Comparison of ENCODE assay signal across 24 cellular contexts in the genomic region with DNA sequence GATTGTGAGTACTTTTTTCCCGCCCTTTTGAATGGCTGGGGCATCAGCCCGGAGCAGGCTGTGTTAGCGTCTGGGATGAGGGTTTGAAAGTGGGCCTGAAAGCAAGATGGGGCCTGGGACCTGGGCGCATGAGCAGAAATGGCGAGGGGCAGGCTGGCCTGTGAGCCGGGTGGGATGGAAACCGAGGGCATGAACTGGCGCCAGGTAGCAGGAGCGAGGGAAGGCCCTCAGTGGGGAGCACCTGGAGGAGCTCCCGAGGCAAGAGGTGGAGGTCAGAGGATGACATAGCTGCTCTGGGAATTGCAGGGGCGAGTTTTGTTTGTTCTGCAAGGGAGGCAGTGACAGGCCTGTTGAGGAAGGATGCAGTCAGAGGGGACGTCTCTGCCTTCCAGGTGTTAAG.
DNase-seq lines count a peak whose midpoint lies in the region; FAIRE-seq and TF ChIP-seq lines count a peak whose summit lies in the region.
"Had no signal": no experiment of that assay in that cellular context is flagged by ENCODE, and none has a peak within 500 bp of the region (broad histone marks: within the 10 kb centered on the region; RNA-seq: fewer than 3 reads in every experiment).

No MANE protein-coding gene starts in this region.

- no peak overlapping the region for H3K9ac ChIP-seq in neural progenitor cell

- H3K4me3 Mint-ChIP-seq in neural progenitor cell, result no peak overlapping the region
- H3K4me3 Mint-ChIP-seq: CD14-positive monocyte had no signal

- DNase-seq in activated CD8-positive, alpha-beta memory T cell treated with anti-CD3 and anti-CD28 coated beads for 24 hours, result peak; percentile 38
- no peak for DNase-seq in activated CD8-positive, alpha-beta memory T cell treated with anti-CD3 and anti-CD28 coated beads, Interleukin-2, amount 50 U/mL, for 4 hours
- DNase-seq in bronchial epithelial cell (ENCODE audit: low read depth) (peak; percentile 13), neural progenitor cell (ENCODE audit: low spot score) (no peak), ureter (ENCODE audit: low spot score) (peak; percentile 8), NCI-H446 (lab: John Stamatoyannopoulos, UW) (no peak), NCI-H2081 (lab: John Stamatoyannopoulos, UW) (no peak)
- DNase-seq: 8988T; AML-193; KBM-7; MM.1S; NCI-H1048; NCI-H1417 treated with DMSO at 0.1 percent for 48 hours; NCI-H187 treated with DMSO at 0.1 percent for 48 hours; NCI-H2227 treated with DMSO at 0.1 percent for 48 hours; NCI-H510A treated with DMSO at 0.1 percent for 48 hours; NCI-H748 treated with DMSO at 0.1 percent for 48 hours; NK-92 treated with Interleukin-12 subunit alpha and Interleukin-12 subunit beta, amount 100 ng/mL, for 24 hours; SHP77 treated with DMSO at 0.1 percent for 48 hours had no signal

- H3K27ac ChIP-seq in neural progenitor cell, result no peak overlapping the region
- H3K27ac ChIP-seq: HL-60, RWPE1, SK-N-MC had no signal

- peaks cover 15% of the 10 kb centered on the region for H3K36me3 Mint-ChIP-seq in neural progenitor cell

- no peaks in the 10 kb centered on the region for H3K4me1 ChIP-seq in neural progenitor cell
- H3K4me1 ChIP-seq: HAP-1 had no signal

- no peaks in the 10 kb centered on the region for H3K9me3 ChIP-seq in neural progenitor cell (ENCODE audit: low read depth)
- H3K9me3 ChIP-seq: HAP-1 had no signal

- H3K27me3 Mint-ChIP-seq in neural progenitor cell (ENCODE audit: insufficient read depth, low read depth), result peaks cover 8% of the 10 kb centered on the region

- peaks cover 14% of the 10 kb centered on the region for H4K20me1 ChIP-seq in neural progenitor cell (ENCODE audit: low read depth)

- H3K27me3 ChIP-seq in bronchial epithelial cell (ENCODE audit: control insufficient read depth, insufficient read depth, low read length) (no peaks in the 10 kb centered on the region), neural progenitor cell (no peaks in the 10 kb centered on the region)

- H3K4me3 ChIP-seq in bronchial epithelial cell (ENCODE audit: low read depth, low read length), result no peak overlapping the region
- H3K4me3 ChIP-seq in neural progenitor cell, result no peak overlapping the region
- H3K4me3 ChIP-seq: HAP-1, SK-N-MC had no signal

- peaks cover 6% of the 10 kb centered on the region for H3K79me2 ChIP-seq in neural progenitor cell (ENCODE audit: low read depth)

- H3K36me3 ChIP-seq in bronchial epithelial cell (ENCODE audit: control insufficient read depth, insufficient read depth, low read length) (no peaks in the 10 kb centered on the region), neural progenitor cell (no peaks in the 10 kb centered on the region)
- H3K36me3 ChIP-seq: HAP-1 had no signal

- FAIRE-seq in bronchial epithelial cell (lab: Jason Lieb, UNC), result no peak

- no peak overlapping the region for H2AFZ ChIP-seq in neural progenitor cell (replicated peaks)

- H3K4me1 Mint-ChIP-seq in neural progenitor cell, result peaks cover 27% of the 10 kb centered on the region

- no peak overlapping the region for H3K4me2 ChIP-seq in neural progenitor cell

- peaks cover 6% of the 10 kb centered on the region for H3F3A ChIP-seq in neural progenitor cell (ENCODE audit: low read depth)

- H3K27ac Mint-ChIP-seq in neural progenitor cell, result peak overlapping the region; percentile 42

- TF ChIP-seq CTCF in bronchial epithelial cell (IDR thresholded peaks at IDR 0.05; ENCODE audit: insufficient read depth, low read length, severe bottlenecking), result no peak
- TF ChIP-seq CTCF in neural progenitor cell (IDR thresholded peaks at IDR 0.05), result no peak

- H3K9me3 Mint-ChIP-seq in neural progenitor cell, result peaks cover 18% of the 10 kb centered on the region

Comparison
In these comparisons a context has a peak if more than half of its experiments do, and no peak if none do; other contexts are left out.
1. DNase-seq: peak in activated CD8-positive, alpha-beta memory T cell treated with anti-CD3 and anti-CD28 coated beads for 24 hours (single experiment), bronchial epithelial cell (single experiment) and ureter (single experiment); none in activated CD8-positive, alpha-beta memory T cell treated with anti-CD3 and anti-CD28 coated beads, Interleukin-2, amount 50 U/mL, for 4 hours (single experiment), neural progenitor cell (single experiment), NCI-H446 (0 of 2) and NCI-H2081 (0 of 2).